ENCODE assay signal across 16 cellular contexts in genomic region chr11:63912678-63913077, GRCh38. TPM values are rescaled to one million over a fixed set of nuclear protein-coding genes. Genes with fewer than 3 reads are reported as not detected.
DNase-seq lines count a peak whose midpoint lies in the region; ATAC-seq and TF ChIP-seq lines count a peak whose summit lies in the region.
"Had no signal": no experiment of that assay in that cellular context is flagged by ENCODE, and none has a peak within 500 bp of the region (broad histone marks: within the 10 kb centered on the region; RNA-seq: fewer than 3 reads in every experiment).

No MANE protein-coding gene starts in this region.

- no peaks in the 10 kb centered on the region for H3K9me3 Mint-ChIP-seq in WTC11
- H3K9me3 Mint-ChIP-seq: CD4-positive, alpha-beta memory T cell; IgD-negative memory B cell had no signal

- H3K27me3 Mint-ChIP-seq in WTC11 (ENCODE audit: low read depth) = no peaks in the 10 kb centered on the region
- H3K27me3 Mint-ChIP-seq: CD4-positive, alpha-beta memory T cell had no signal

- no peak for ATAC-seq in WTC11
- ATAC-seq in HG03139 (IDR thresholded peaks at IDR 0.05; ENCODE audit: unreplicated experiment) = no peak
- ATAC-seq in GM21381 (IDR thresholded peaks at IDR 0.05; ENCODE audit: unreplicated experiment) = no peak
- ATAC-seq in HG02884 (IDR thresholded peaks at IDR 0.05; ENCODE audit: unreplicated experiment) = no peak
- ATAC-seq: GM12878 had no signal

- H2BK120ac ChIP-seq in mesendoderm (ENCODE audit: low read depth, low read length) = no peak overlapping the region

- peak overlapping the region; percentile 85 for H3K27ac Mint-ChIP-seq in WTC11

- CTCF ChIA-PET in WTC11 (lab: Charles Lee) = interaction anchor here (0.8 to 6.5 kb wide), 3 partner anchors 11 to 75 kb away, joined by 5 to 56 read pairs (median 6); no protein-coding TSS in a partner anchor

- H2BK15ac ChIP-seq in mesendoderm (replicated peaks; ENCODE audit: low read depth) = no peak overlapping the region

- POLR2A ChIA-PET in WTC11 (lab: Charles Lee) = no interaction called here

- peak overlapping the region; percentile 32 for H3K27ac ChIP-seq in mesendoderm (ENCODE audit: low read depth, low read length)
- H3K27ac ChIP-seq: PC-9 had no signal

- no peak overlapping the region for H3K4me3 Mint-ChIP-seq in WTC11
- H3K4me3 Mint-ChIP-seq: CD4-positive, alpha-beta memory T cell; IgD-negative memory B cell had no signal

- peaks cover 11% of the 10 kb centered on the region for H3K79me1 ChIP-seq in mesendoderm (ENCODE audit: low read length)

- TF ChIP-seq CTCF in GM10266 (IDR thresholded peaks at IDR 0.05; ENCODE audit: control insufficient read depth, insufficient read depth, low read depth, missing control alignments) (no peak), WTC11 (IDR thresholded peaks at IDR 0.05) (no peak)

- H4K5ac ChIP-seq in mesendoderm (ENCODE audit: low read length) = no peak overlapping the region

- H3K27me3 ChIP-seq in H7 (ENCODE audit: control insufficient read depth, insufficient read depth, low read length) (no peaks in the 10 kb centered on the region), mesendoderm (ENCODE audit: insufficient read depth, low read length, poor library complexity) (no peaks in the 10 kb centered on the region)

- no peak overlapping the region for H3K9ac ChIP-seq in mesendoderm (ENCODE audit: low read length)

- no peak overlapping the region for H2BK5ac ChIP-seq in mesendoderm (ENCODE audit: low read length)

- no peak overlapping the region for H3K4me2 ChIP-seq in mesendoderm (ENCODE audit: low read length)
- H3K4me2 ChIP-seq: PC-9 had no signal

- DNase-seq in GM10266 (ENCODE audit: extremely low spot score) (peak; percentile 24), H7 (peak; percentile 55), WTC11 (ENCODE audit: low spot score) (no peak), mesendoderm (no peak), NCI-H1417 (lab: John Stamatoyannopoulos, UW) (no peak)
- DNase-seq: CD4-positive, alpha-beta memory T cell; DMS79; NCI-H1417 treated with DMSO at 0.1 percent for 48 hours; NCI-H2171 treated with DMSO at 0.1 percent for 48 hours; NCI-H748 treated with DMSO at 0.1 percent for 48 hours; PC-9 had no signal

- no peak overlapping the region for H3K56ac ChIP-seq in mesendoderm (ENCODE audit: low read length)

- no peak overlapping the region for H3K18ac ChIP-seq in mesendoderm (ENCODE audit: low read length)

- no CpG with 5 or more reads among the region's 7 CpGs for WGBS in mesendoderm (ENCODE audit: extremely low coverage, insufficient coverage, low lambda C conversion rate)

- H3K4me3 ChIP-seq in H7 (ENCODE audit: insufficient read depth, low read depth, low read length) = no peak overlapping the region
- H3K4me3 ChIP-seq in mesendoderm (ENCODE audit: low read length) = no peak overlapping the region
- H3K4me3 ChIP-seq: GM12878, PC-9 had no signal

- peaks cover 8% of the 10 kb centered on the region for H3K4me1 ChIP-seq in mesendoderm (ENCODE audit: control insufficient read depth, low read depth, low read length)

- H2AK5ac ChIP-seq in mesendoderm (ENCODE audit: low read length) = no peak overlapping the region

- peaks cover 42% of the 10 kb centered on the region for H3K4me1 Mint-ChIP-seq in WTC11

- H3K23ac ChIP-seq in mesendoderm (ENCODE audit: low read length) = no peak overlapping the region

- H3K36me3 ChIP-seq in H7 (replicated peaks; ENCODE audit: control insufficient read depth, insufficient read depth, low read length) = peaks cover 28% of the 10 kb centered on the region
- peaks cover 13% of the 10 kb centered on the region for H3K36me3 ChIP-seq in mesendoderm (ENCODE audit: control insufficient read depth, insufficient read depth, low read length)

- peaks cover 19% of the 10 kb centered on the region for H3K79me2 ChIP-seq in mesendoderm (ENCODE audit: control insufficient read depth, insufficient read depth, low read length)

- no peak overlapping the region for H3K4ac ChIP-seq in mesendoderm (ENCODE audit: low read depth, low read length)

- no peak overlapping the region for H4K8ac ChIP-seq in mesendoderm (ENCODE audit: low read depth, low read length)

- H3K36me3 Mint-ChIP-seq in WTC11 = peaks cover 18% of the 10 kb centered on the region
- H3K36me3 Mint-ChIP-seq: IgD-negative memory B cell had no signal

TF ChIP-seq in WTC11, 78 proteins besides CTCF, POLR2A, EP300 and RAD21:
- TF ChIP-seq NR3C1 (CRISPR knock-in tag; conservative IDR thresholded peaks at IDR 0.05; ENCODE audit: low read depth) (no peak), ZNF671 (CRISPR knock-in tag; IDR thresholded peaks at IDR 0.05) (0 out of 2 replicates have a peak, but pooled peaks have one; percentile 33)

RNA-seq across cellular contexts. Expression of gene RCOR2, which starts 4.3 kb away (rescaled TPM):
- 63.5 and 66.8 TPM in 2 replicates for total RNA-seq in H7 (2014; rRNA removed; shearing (Covaris generic))
- 77.4 to 98.3 TPM (median 92.0 TPM) in 3 replicates for total RNA-seq in WTC11 (2021)
- polyA plus RNA-seq in mesendoderm (2013, experiment 1 of 2) = 35.7 TPM
- 36.5 TPM for polyA plus RNA-seq in mesendoderm (2013, experiment 2 of 2)
- total RNA-seq: CD4-positive, alpha-beta memory T cell had no signal
- polyA plus RNA-seq: CD4-positive, alpha-beta memory T cell; IgD-negative memory B cell had no signal

RNA-seq across cellular contexts. Expression of gene NAA40, which starts 26.1 kb away (rescaled TPM):
- total RNA-seq in H7 (2014; rRNA removed; shearing (Covaris generic)) = 13.8 and 15.0 TPM in 2 replicates
- 31.1 to 32.7 TPM (median 31.8 TPM) in 3 replicates for total RNA-seq in WTC11 (2021)
- 20.3 TPM for polyA plus RNA-seq in mesendoderm (2013, experiment 1 of 2)
- polyA plus RNA-seq in mesendoderm (2013, experiment 2 of 2) = 19.6 TPM

Comparison
In these comparisons a context has a peak if more than half of its experiments do, and no peak if none do; other contexts are left out.
1. DNase-seq: peak in GM10266 (single experiment) and H7 (single experiment); none in WTC11 (single experiment), mesendoderm (single experiment) and NCI-H1417 (0 of 3).